Comparison of ENCODE assay signal across 18 cellular contexts in the genomic region with DNA sequence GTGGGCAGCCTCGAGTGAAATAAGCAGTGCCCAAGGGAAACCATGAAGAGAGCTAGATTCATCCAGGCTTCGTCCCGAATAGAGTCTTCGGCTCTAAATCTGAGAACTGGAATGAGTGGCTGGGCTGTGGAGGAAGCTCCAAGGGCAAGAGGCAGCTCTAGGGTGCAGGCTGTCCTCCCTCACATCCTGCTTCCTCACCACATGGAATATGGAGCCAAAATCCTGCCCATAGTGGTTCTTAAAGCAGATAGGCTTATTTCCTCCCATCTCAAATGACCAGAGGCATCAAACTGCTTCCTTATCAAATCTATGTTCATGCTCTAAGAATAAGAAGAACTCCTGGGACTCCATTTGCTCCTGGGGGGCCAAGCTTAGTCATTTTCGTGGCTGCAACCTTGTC. TPM values are rescaled to one million over a fixed set of nuclear protein-coding genes. Genes with fewer than 3 reads are reported as not detected.
A peak's percentile ranks its signal among the peaks of the same experiment; 100 is the strongest.
DNase-seq lines count a peak whose midpoint lies in the region; ATAC-seq and TF ChIP-seq lines count a peak whose summit lies in the region.
"Had no signal": no experiment of that assay in that cellular context is flagged by ENCODE, and none has a peak within 500 bp of the region (broad histone marks: within the 10 kb centered on the region; RNA-seq: fewer than 3 reads in every experiment).

No MANE protein-coding gene starts in this region.

- H4K91ac ChIP-seq in IMR-90 (ENCODE audit: insufficient read depth, low read depth, low read length), result peak overlapping the region; percentile 94

- H3K9me3 ChIP-seq in IMR-90 (ENCODE audit: control insufficient read depth, insufficient read depth, low read length) (no peaks in the 10 kb centered on the region), osteoblast (ENCODE audit: low read depth, low read length) (no peaks in the 10 kb centered on the region)

- no CpG with 5 or more reads among the region's 5 CpGs for WGBS in IMR-90 (ENCODE audit: extremely low coverage in 2 of 2, insufficient read length in 1 of 2), 2 experiments

- dilution Hi-C loops in IMR-90 (cut with HindIII; ENCODE audit: low sequenced_read_pairs, unreplicated experiment), result no loop called here

- H3K18ac ChIP-seq in IMR-90 (ENCODE audit: low read depth, low read length), result no peak overlapping the region

- H3K27ac Mint-ChIP-seq in activated CD8-positive, alpha-beta T cell treated with anti-CD3 and anti-CD28 coated beads, Interleukin-2, amount 10 ng/mL, durations not matched to agents 7 days and 5 days, result no peak overlapping the region
- no peak overlapping the region for H3K27ac Mint-ChIP-seq in activated CD8-positive, alpha-beta T cell treated with anti-CD3 and anti-CD28 coated beads for 36 hours
- H3K27ac Mint-ChIP-seq in effector memory CD8-positive, alpha-beta T cell, result peak overlapping the region; percentile 70 to 90
- H3K27ac Mint-ChIP-seq in mesothelial cell of epicardium, result no peak overlapping the region

- H4K5ac ChIP-seq in IMR-90 (ENCODE audit: low read depth, low read length), result no peak overlapping the region

- intact Hi-C loops in activated CD8-positive, alpha-beta T cell treated with anti-CD3 and anti-CD28 coated beads for 36 hours (cut with micrococcal nuclease), result no loop called here
- intact Hi-C loops in IMR-90 (cut with micrococcal nuclease), result no loop called here

- H3K27me3 ChIP-seq in IMR-90 (ENCODE audit: control insufficient read depth, insufficient read depth, low read length) (no peaks in the 10 kb centered on the region), osteoblast (ENCODE audit: insufficient read depth, low read length) (no peaks in the 10 kb centered on the region)

- peak overlapping the region; percentile 57; the same call in 2 of the 3 replicates for H2BK15ac ChIP-seq in IMR-90 (ENCODE audit: low read depth, low read length)

- H3K79me2 ChIP-seq in osteoblast (ENCODE audit: insufficient read depth, low read length), result no peaks in the 10 kb centered on the region

- no peaks in the 10 kb centered on the region for H3K9me3 Mint-ChIP-seq in activated CD8-positive, alpha-beta T cell treated with anti-CD3 and anti-CD28 coated beads, Interleukin-2, amount 10 ng/mL, durations not matched to agents 7 days and 5 days (ENCODE audit: insufficient read depth)
- no peaks in the 10 kb centered on the region for H3K9me3 Mint-ChIP-seq in activated CD8-positive, alpha-beta T cell treated with anti-CD3 and anti-CD28 coated beads for 36 hours
- no peaks in the 10 kb centered on the region for H3K9me3 Mint-ChIP-seq in effector memory CD8-positive, alpha-beta T cell
- no peaks in the 10 kb centered on the region for H3K9me3 Mint-ChIP-seq in mesothelial cell of epicardium

- H3K4me1 Mint-ChIP-seq in activated CD8-positive, alpha-beta T cell treated with anti-CD3 and anti-CD28 coated beads, Interleukin-2, amount 10 ng/mL, durations not matched to agents 7 days and 5 days (ENCODE audit: low read depth), result peaks cover 9% of the 10 kb centered on the region
- H3K4me1 Mint-ChIP-seq in activated CD8-positive, alpha-beta T cell treated with anti-CD3 and anti-CD28 coated beads for 36 hours (ENCODE audit: low read depth), result peaks cover 74% of the 10 kb centered on the region
- peaks cover 15 to 22% of the 10 kb centered on the region in 2 donors for H3K4me1 Mint-ChIP-seq in effector memory CD8-positive, alpha-beta T cell (ENCODE audit: low read depth in 2 of 2)
- H3K4me1 Mint-ChIP-seq in mesothelial cell of epicardium, result peaks cover 9% of the 10 kb centered on the region

- DNase-seq in activated CD8-positive, alpha-beta T cell treated with anti-CD3 and anti-CD28 coated beads, Interleukin-2, amount 10 ng/mL, durations not matched to agents 7 days and 5 days, result peak; percentile 17
- no peak for DNase-seq in activated CD8-positive, alpha-beta T cell treated with anti-CD3 and anti-CD28 coated beads for 36 hours
- no peak for DNase-seq in IMR-90
- DNase-seq in effector memory CD8-positive, alpha-beta T cell, result no peak
- no peak for DNase-seq in osteoblast (ENCODE audit: insufficient read length, low spot score, missing footprints)
- no peak for DNase-seq in stimulated activated CD4-positive, alpha-beta T cell treated with anti-CD3 and anti-CD28 coated beads, Interleukin-4, amount 100 ng/mL, for 4 hours
- DNase-seq in NCI-H1417 (lab: John Stamatoyannopoulos, UW), result no peak
- DNase-seq in mesothelial cell of epicardium (ENCODE audit: low spot score in 2 of 2, unreplicated experiment in 2 of 2), result no peak
- DNase-seq: 8988T, NCI-H1048, NCI-H2081 treated with DMSO at 0.1 percent for 48 hours, NCI-H524 treated with DMSO at 0.1 percent for 48 hours had no signal

- no peak overlapping the region for H3K4me3 ChIP-seq in IMR-90 (ENCODE audit: insufficient read depth, low read depth, low read length)
- no peak overlapping the region for H3K4me3 ChIP-seq in osteoblast (ENCODE audit: insufficient read depth, low read length)

- H2BK20ac ChIP-seq in IMR-90 (ENCODE audit: low read depth, low read length), result peak overlapping the region; percentile 79

- H4K20me1 ChIP-seq in IMR-90 (ENCODE audit: insufficient read depth, low read length) (no peaks in the 10 kb centered on the region), osteoblast (ENCODE audit: insufficient read depth, low read length) (no peaks in the 10 kb centered on the region)

- peak overlapping the region; percentile 98 for H2BK120ac ChIP-seq in IMR-90 (ENCODE audit: low read depth, low read length)

- H3K4ac ChIP-seq in IMR-90 (ENCODE audit: low read depth, low read length), result peak overlapping the region; percentile 80

- TF ChIP-seq RAD21 in IMR-90 (IDR thresholded peaks at IDR 0.05; ENCODE audit: low read length), result no peak

- TF ChIP-seq POLR2A in IMR-90 (IDR thresholded peaks at IDR 0.05; ENCODE audit: low read depth, low read length), result no peak

- no peak overlapping the region for H3K27ac ChIP-seq in IMR-90 (ENCODE audit: insufficient read depth, low read length)
- no peak overlapping the region for H3K27ac ChIP-seq in osteoblast (ENCODE audit: low read depth, low read length)
- H3K27ac ChIP-seq: KMS-11 had no signal

- H3K36me3 Mint-ChIP-seq in activated CD8-positive, alpha-beta T cell treated with anti-CD3 and anti-CD28 coated beads, Interleukin-2, amount 10 ng/mL, durations not matched to agents 7 days and 5 days (ENCODE audit: low read depth), result peaks cover 20% of the 10 kb centered on the region
- peaks cover 20% of the 10 kb centered on the region for H3K36me3 Mint-ChIP-seq in activated CD8-positive, alpha-beta T cell treated with anti-CD3 and anti-CD28 coated beads for 36 hours (ENCODE audit: low read depth)
- peaks cover 25% of the 10 kb centered on the region for H3K36me3 Mint-ChIP-seq in effector memory CD8-positive, alpha-beta T cell (ENCODE audit: insufficient read depth)
- no peaks in the 10 kb centered on the region for H3K36me3 Mint-ChIP-seq in mesothelial cell of epicardium

- H3K79me1 ChIP-seq in IMR-90 (ENCODE audit: low read depth in 1 of 2, low read length in 2 of 2), result peaks cover 0 to 27% of the 10 kb centered on the region in 2 experiments; a peak in 2 of 4 replicates

- no peak overlapping the region for H3K56ac ChIP-seq in IMR-90 (ENCODE audit: extremely low read depth, insufficient read depth, low read length)

- ATAC-seq in activated CD8-positive, alpha-beta T cell treated with anti-CD3 and anti-CD28 coated beads, Interleukin-2, amount 10 ng/mL, durations not matched to agents 7 days and 5 days, result no peak
- no peak for ATAC-seq in activated CD8-positive, alpha-beta T cell treated with anti-CD3 and anti-CD28 coated beads for 36 hours
- ATAC-seq in IMR-90 (ENCODE audit: low read depth), result no peak
- no peak for ATAC-seq in effector memory CD8-positive, alpha-beta T cell (replicated peaks)
- ATAC-seq: HepG2, Right ventricle myocardium inferior had no signal

- H3K4me2 ChIP-seq in IMR-90 (ENCODE audit: low read depth, low read length) (no peak overlapping the region), osteoblast (ENCODE audit: insufficient read depth, low read length) (no peak overlapping the region)
- H3K4me2 ChIP-seq: KMS-11 had no signal

- H2BK5ac ChIP-seq in IMR-90 (ENCODE audit: low read depth, low read length, poor library complexity, severe bottlenecking), result no peak overlapping the region

- H3K4me1 ChIP-seq in IMR-90 (ENCODE audit: control insufficient read depth, insufficient read depth, low read length) (peaks cover 29% of the 10 kb centered on the region), osteoblast (ENCODE audit: insufficient read depth, low read length) (peaks cover 42% of the 10 kb centered on the region)

- peak overlapping the region in 1 of 2 experiments; percentile 43; a peak in 1 of 4 replicates for H4K8ac ChIP-seq in IMR-90 (ENCODE audit: low read depth in 2 of 2, low read length in 2 of 2)

- BruUV-seq in IMR-90 (replicated peaks; lab: Mats Ljungman, UMichigan), result no TSS peak

- no peak overlapping the region for H3K4me3 Mint-ChIP-seq in activated CD8-positive, alpha-beta T cell treated with anti-CD3 and anti-CD28 coated beads, Interleukin-2, amount 10 ng/mL, durations not matched to agents 7 days and 5 days
- H3K4me3 Mint-ChIP-seq in activated CD8-positive, alpha-beta T cell treated with anti-CD3 and anti-CD28 coated beads for 36 hours, result no peak overlapping the region
- no peak overlapping the region for H3K4me3 Mint-ChIP-seq in effector memory CD8-positive, alpha-beta T cell
- H3K4me3 Mint-ChIP-seq in mesothelial cell of epicardium, result no peak overlapping the region

- peak overlapping the region; percentile 33; the same call in 1 of the 2 replicates for H3K14ac ChIP-seq in IMR-90 (replicated peaks; ENCODE audit: low read depth, low read length)

- no peaks in the 10 kb centered on the region for H3K36me3 ChIP-seq in IMR-90 (ENCODE audit: control insufficient read depth, insufficient read depth, low read length)
- H3K36me3 ChIP-seq in osteoblast (ENCODE audit: insufficient read depth, low read length), result no peaks in the 10 kb centered on the region

- H2AFZ ChIP-seq in IMR-90 (replicated peaks; ENCODE audit: low read length, poor library complexity) (no peak overlapping the region), osteoblast (ENCODE audit: low read length) (peak overlapping the region; percentile 17)

- no peak for TF ChIP-seq CTCF in activated CD8-positive, alpha-beta T cell treated with anti-CD3 and anti-CD28 coated beads for 36 hours (IDR thresholded peaks at IDR 0.05)
- TF ChIP-seq CTCF in IMR-90 (conservative IDR thresholded peaks at IDR 0.05; ENCODE audit: low read depth, low read length) (no peak), osteoblast (IDR thresholded peaks at IDR 0.05; ENCODE audit: extremely low read depth, low read depth, low read length) (no peak), mesothelial cell of epicardium (IDR thresholded peaks at IDR 0.05; ENCODE audit: unreplicated experiment) (no peak)

- H2AK9ac ChIP-seq in IMR-90 (replicated peaks; ENCODE audit: low read depth, low read length, poor library complexity), result no peak overlapping the region

- in situ Hi-C loops in IMR-90 (cut with MboI; ENCODE audit: low sequenced_read_pairs), result no loop called here

- H3K23ac ChIP-seq in IMR-90 (ENCODE audit: low read depth, low read length), result peak overlapping the region; percentile 6; the same call in 1 of the 2 replicates

- no peak overlapping the region for H3K9ac ChIP-seq in IMR-90 (ENCODE audit: low read depth, low read length)
- H3K9ac ChIP-seq: KMS-11 had no signal

- no peaks in the 10 kb centered on the region for H3K27me3 Mint-ChIP-seq in activated CD8-positive, alpha-beta T cell treated with anti-CD3 and anti-CD28 coated beads, Interleukin-2, amount 10 ng/mL, durations not matched to agents 7 days and 5 days (ENCODE audit: low read depth)
- no peaks in the 10 kb centered on the region for H3K27me3 Mint-ChIP-seq in activated CD8-positive, alpha-beta T cell treated with anti-CD3 and anti-CD28 coated beads for 36 hours
- peaks cover 7 to 17% of the 10 kb centered on the region in 2 donors for H3K27me3 Mint-ChIP-seq in effector memory CD8-positive, alpha-beta T cell
- peaks cover 13% of the 10 kb centered on the region for H3K27me3 Mint-ChIP-seq in mesothelial cell of epicardium (ENCODE audit: low read depth)

- POLR2A ChIA-PET in activated CD8-positive, alpha-beta T cell treated with anti-CD3 and anti-CD28 coated beads, Interleukin-2, amount 10 ng/mL, durations not matched to agents 7 days and 5 days (lab: Charles Lee), result interaction anchor here (0.8 kb wide), 1 partner anchor 90 kb away, joined by 4 read pairs; no protein-coding TSS in a partner anchor
- POLR2A ChIA-PET in activated CD8-positive, alpha-beta T cell treated with anti-CD3 and anti-CD28 coated beads for 36 hours (lab: Charles Lee), result interaction anchor here (1.1 kb wide), 1 partner anchor 59 kb away, joined by 3 read pairs; no protein-coding TSS in a partner anchor
- POLR2A ChIA-PET in IMR-90 (lab: Charles Lee; ENCODE audit: unreplicated experiment), result no interaction called here

- CTCF ChIA-PET in activated CD8-positive, alpha-beta T cell treated with anti-CD3 and anti-CD28 coated beads, Interleukin-2, amount 10 ng/mL, durations not matched to agents 7 days and 5 days (lab: Charles Lee), result interaction anchor here (0.9 to 3.6 kb wide), 2 partner anchors 9 to 13 kb away, joined by 3 to 17 read pairs; no protein-coding TSS in a partner anchor
- CTCF ChIA-PET in activated CD8-positive, alpha-beta T cell treated with anti-CD3 and anti-CD28 coated beads for 36 hours (lab: Charles Lee), result interaction anchor here (0.9 to 4.8 kb wide), 7 partner anchors 13 to 91 kb away, joined by 3 to 32 read pairs (median 4); a partner anchor contains a TSS
- CTCF ChIA-PET in IMR-90 (lab: Yijun Ruan, JAX), result interaction anchor here (0.7 to 0.9 kb wide), 2 partner anchors 13 to 91 kb away, joined by 3 read pairs; no protein-coding TSS in a partner anchor

- peak overlapping the region; percentile 97 for H2AK5ac ChIP-seq in IMR-90 (ENCODE audit: low read depth, low read length)

- H3K9me1 ChIP-seq in IMR-90 (ENCODE audit: insufficient read depth, low read length), result peaks cover 34% of the 10 kb centered on the region

RNA-seq across cellular contexts. Expression of a gene that starts 2.5 kb away (rescaled TPM):
- total RNA-seq in activated CD8-positive, alpha-beta T cell treated with anti-CD3 and anti-CD28 coated beads, Interleukin-2, amount 10 ng/mL, durations not matched to agents 7 days and 5 days, result not detected
- total RNA-seq in activated CD8-positive, alpha-beta T cell treated with anti-CD3 and anti-CD28 coated beads for 36 hours, result under 1 TPM; 0.54 to 0.81 TPM
- total RNA-seq in IMR-90 (2012; rRNA removed), result under 0.01 and 0.18 TPM in 2 replicates
- polyA plus RNA-seq in IMR-90 (2012; rRNA removed), result 0.12 and 0.22 TPM in 2 replicates
- polyA plus RNA-seq in IMR-90 (2012; cell fraction: cytosol; rRNA removed), result 0.04 TPM in 1 of 2 replicates, not detected in the other
- 0.05 and 0.34 TPM in 2 replicates for polyA plus RNA-seq in IMR-90 (2012; cell fraction: nucleus; rRNA removed; ENCODE audit: low replicate concordance)
- not detected in 2 replicates for total RNA-seq in osteoblast
- total RNA-seq in mesothelial cell of epicardium, result not detected in 3 replicates
- total RNA-seq: H1, HepG2, Right ventricle myocardium inferior had no signal
- polyA plus RNA-seq: H1, HepG2 had no signal

RNA-seq across cellular contexts. Expression of a gene that starts 22.0 kb away (rescaled TPM):
- total RNA-seq in activated CD8-positive, alpha-beta T cell treated with anti-CD3 and anti-CD28 coated beads, Interleukin-2, amount 10 ng/mL, durations not matched to agents 7 days and 5 days, result 10 to 100 TPM; 51.5 to 56.8 TPM
- 10 to 100 TPM; 49.4 to 51.7 TPM for total RNA-seq in activated CD8-positive, alpha-beta T cell treated with anti-CD3 and anti-CD28 coated beads for 36 hours
- total RNA-seq in IMR-90 (2012; rRNA removed) (not detected in 2 replicates), osteoblast (0.29 TPM in 1 of 2 replicates, not detected in the other), mesothelial cell of epicardium (not detected in 3 replicates)
- 0.09 and 0.29 TPM in 2 replicates for polyA plus RNA-seq in IMR-90 (2012; rRNA removed)
- polyA plus RNA-seq in IMR-90 (2012; cell fraction: cytosol; rRNA removed), result 0.41 and 0.58 TPM in 2 replicates
- 0.17 TPM in 1 of 2 replicates, not detected in the other for polyA plus RNA-seq in IMR-90 (2012; cell fraction: nucleus; rRNA removed; ENCODE audit: low replicate concordance)
- total RNA-seq: H1, HepG2 had no signal
- polyA plus RNA-seq: HepG2 had no signal

RNA-seq across cellular contexts. Expression of a gene that starts 34.3 kb away (rescaled TPM):
- total RNA-seq in activated CD8-positive, alpha-beta T cell treated with anti-CD3 and anti-CD28 coated beads, Interleukin-2, amount 10 ng/mL, durations not matched to agents 7 days and 5 days, result not detected
- not detected for total RNA-seq in activated CD8-positive, alpha-beta T cell treated with anti-CD3 and anti-CD28 coated beads for 36 hours
- total RNA-seq in IMR-90 (2012; rRNA removed) (not detected in 2 replicates), osteoblast (not detected in 2 replicates), mesothelial cell of epicardium (not detected in 3 replicates)
- polyA plus RNA-seq in IMR-90 (2012; rRNA removed), result not detected in 2 replicates
- not detected in 2 replicates for polyA plus RNA-seq in IMR-90 (2012; cell fraction: cytosol; rRNA removed)
- 0.11 TPM in 1 of 2 replicates, not detected in the other for polyA plus RNA-seq in IMR-90 (2012; cell fraction: nucleus; rRNA removed; ENCODE audit: low replicate concordance)
- total RNA-seq: H1, HepG2, MCF 10A, Right ventricle myocardium inferior had no signal
- polyA plus RNA-seq: BJ, H1 had no signal

RNA-seq across cellular contexts. Expression of a gene that starts 46.5 kb away (rescaled TPM):
- total RNA-seq in activated CD8-positive, alpha-beta T cell treated with anti-CD3 and anti-CD28 coated beads, Interleukin-2, amount 10 ng/mL, durations not matched to agents 7 days and 5 days, result not detected
- total RNA-seq in activated CD8-positive, alpha-beta T cell treated with anti-CD3 and anti-CD28 coated beads for 36 hours, result under 1 TPM in 1 of 2 experiments, not detected in 1; 0.07 TPM
- total RNA-seq in IMR-90 (2012; rRNA removed) (not detected in 2 replicates), osteoblast (not detected in 2 replicates), mesothelial cell of epicardium (not detected in 3 replicates)
- not detected in 2 replicates for polyA plus RNA-seq in IMR-90 (2012; rRNA removed)
- not detected in 2 replicates for polyA plus RNA-seq in IMR-90 (2012; cell fraction: cytosol; rRNA removed)
- polyA plus RNA-seq in IMR-90 (2012; cell fraction: nucleus; rRNA removed; ENCODE audit: low replicate concordance), result not detected in 2 replicates
- total RNA-seq: H1, HepG2, MCF 10A, Right ventricle myocardium inferior had no signal
- polyA plus RNA-seq: BJ, H1, HepG2 had no signal

Comparison
In these comparisons a context has a peak if more than half of its experiments do, and no peak if none do; other contexts are left out.
1. H3K27ac Mint-ChIP-seq: peak in effector memory CD8-positive, alpha-beta T cell (2 of 2); none in activated CD8-positive, alpha-beta T cell treated with anti-CD3 and anti-CD28 coated beads, Interleukin-2, amount 10 ng/mL, durations not matched to agents 7 days and 5 days (single experiment), activated CD8-positive, alpha-beta T cell treated with anti-CD3 and anti-CD28 coated beads for 36 hours (single experiment) and mesothelial cell of epicardium (single experiment).
2. RNA of a gene that starts 22.0 kb away (total RNA-seq): 51.5 to 56.8 TPM in activated CD8-positive, alpha-beta T cell treated with anti-CD3 and anti-CD28 coated beads, Interleukin-2, amount 10 ng/mL, durations not matched to agents 7 days and 5 days and 49.4 to 51.7 TPM in activated CD8-positive, alpha-beta T cell treated with anti-CD3 and anti-CD28 coated beads for 36 hours; not detected in mesothelial cell of epicardium, not detected in IMR-90 and 0.29 TPM in osteoblast; every median in the first group is over 10 times any median in the second.